8 cellular contexts compared by ENCODE assay signal in genomic region chr6:144095134-144096002, GRCh38. TPM values are rescaled to one million over a fixed set of nuclear protein-coding genes. Genes with fewer than 3 reads are reported as not detected.
DNase-seq lines count a peak whose midpoint lies in the region; ATAC-seq and TF ChIP-seq lines count a peak whose summit lies in the region.

Gene SF3B5, minus strand, starts transcription at chr6:144095573. Its CDS starts 76 bp downstream, at chr6:144095497.

- H3K9me3 Mint-ChIP-seq in type B pancreatic cell, result no peaks in the 10 kb centered on the region

- H3K27ac ChIP-seq in heart left ventricle, result peak within 1 kb of the TSS in 11 of 12 donors; percentile 68 to 87 (median 83)

- H3K36me3 Mint-ChIP-seq in type B pancreatic cell, result peaks cover 5% of the 10 kb centered on the region

- peaks cover 13% of the 10 kb centered on the region for H3K4me1 Mint-ChIP-seq in type B pancreatic cell (ENCODE audit: unreplicated experiment)

- no peaks in the 10 kb centered on the region for H3K27me3 ChIP-seq in heart left ventricle

- peak in 1 of 2 donors; percentile 62 for TF ChIP-seq POLR2A in heart left ventricle (IDR thresholded peaks at IDR 0.05)

- peaks cover 0 to 6% (median 0%) of the 10 kb centered on the region in 9 donors for H3K36me3 ChIP-seq in heart left ventricle

- no peaks in the 10 kb centered on the region for H3K9me3 ChIP-seq in heart left ventricle

- intact Hi-C loops in T-helper 1 cell treated with Interleukin-12 subunit alpha and Interleukin-12 subunit beta and Interleukin-4 antibody, amounts not matched to agents 30 ng/mL and 1 ng/mL, for 36 hours (cut with micrococcal nuclease), result loop anchor here (1.0 to 10.0 kb wide), 18 partner anchors 31 to 1948 kb away; partner anchors contain the start of genes ADAT2, EPM2A, FUCA2 and HIVEP2
- intact Hi-C loops in heart left ventricle (cut with DNase I), result loop anchor here in 2 of 10 donors (1.0 to 10.0 kb wide), 2 partner anchors 32 to 189 kb away; partner anchors contain the start of gene UTRN (in 1 of the 2)

- H3K27ac Mint-ChIP-seq in type B pancreatic cell, result peak within 1 kb of the TSS; percentile 100

- 0% methylated on average over 38 to 60 of the region's 60 CpGs for WGBS in heart left ventricle, 4 donors

- peaks cover 0 to 28% (median 14%) of the 10 kb centered on the region in 12 donors for H3K4me1 ChIP-seq in heart left ventricle

- peak within 1 kb of the TSS; percentile 99 for H3K4me3 Mint-ChIP-seq in type B pancreatic cell

- peak within 1 kb of the TSS; percentile 49 to 95 (median 89) for H3K4me3 ChIP-seq in heart left ventricle

- DNase-seq in GM13976 (ENCODE audit: low spot score) (peak; percentile 91), NCI-H146 treated with DMSO at 0.1 percent for 48 hours (lab: John Stamatoyannopoulos, UW; ENCODE audit: unreplicated experiment) (peak; percentile 100), amniotic epithelial cell (ENCODE audit: low read depth) (peak; percentile 100), heart left ventricle (peak; percentile 98 to 99 (median 99)), pons (ENCODE audit: low spot score) (peak; percentile 100), type B pancreatic cell (ENCODE audit: extremely low spot score, unreplicated experiment) (peak; percentile 95)

- peak; percentile 86 for ATAC-seq in HG02870 (IDR thresholded peaks at IDR 0.05; ENCODE audit: unreplicated experiment)
- peak; percentile 100 for ATAC-seq in heart left ventricle

- in situ Hi-C loops in GM13976 (cut with MboI; ENCODE audit: low sequenced_read_pairs, unreplicated experiment), result no loop called here

- TF ChIP-seq CTCF in GM13976 (IDR thresholded peaks at IDR 0.05; ENCODE audit: borderline replicate concordance, control extremely low read depth, extremely low read depth, insufficient read depth, missing control alignments), result no peak
- TF ChIP-seq CTCF in heart left ventricle (IDR thresholded peaks at IDR 0.05), result no peak
- no peak for TF ChIP-seq CTCF in type B pancreatic cell (conservative IDR thresholded peaks at IDR 0.05)

- peaks cover 21% of the 10 kb centered on the region for H3K27me3 Mint-ChIP-seq in type B pancreatic cell

RNA-seq across cellular contexts. Expression of gene SF3B5, which starts in this region (rescaled TPM):
- total RNA-seq in T-helper 1 cell treated with Interleukin-12 subunit alpha and Interleukin-12 subunit beta and Interleukin-4 antibody, amounts not matched to agents 30 ng/mL and 1 ng/mL, for 36 hours, result 150 and 159 TPM in 2 replicates
- total RNA-seq in heart left ventricle (100 to 1,000 TPM in 8 of 9 donors, 10 to 100 TPM in 1; 99.5 to 240 (median 124) TPM), type B pancreatic cell (ENCODE audit: low replicate concordance) (138 and 148 TPM in 2 replicates)
- polyA plus RNA-seq in heart left ventricle, result 100 to 1,000 TPM; 150 to 281 TPM

Comparison
In these comparisons a context has a peak if more than half of its experiments do, and no peak if none do; other contexts are left out.
1. Peak in every context shown above with its lines: DNase-seq, ATAC-seq, H3K4me3 ChIP-seq and H3K27ac ChIP-seq.